In the genomic region with DNA sequence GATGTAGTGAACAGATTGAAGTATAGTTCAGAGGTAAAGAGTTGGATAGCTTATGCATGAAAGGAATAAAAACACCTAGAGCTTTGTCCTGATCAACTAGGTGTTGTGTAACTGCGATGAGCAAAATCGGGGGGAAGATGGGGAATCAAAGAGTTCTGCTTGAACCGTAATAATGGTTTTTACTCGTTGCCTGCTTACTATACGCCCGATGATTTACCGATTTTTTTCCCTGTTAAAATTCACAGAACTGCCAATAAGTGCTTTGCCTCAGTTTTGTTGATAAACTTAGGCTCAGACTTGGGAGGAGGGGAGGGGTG, we compare ENCODE assay signal across 8 cellular contexts. TPM values are rescaled to one million over a fixed set of nuclear protein-coding genes. Genes with fewer than 3 reads are reported as not detected.
DNase-seq lines count a peak whose midpoint lies in the region; ATAC-seq, FAIRE-seq and TF ChIP-seq lines count a peak whose summit lies in the region.

No MANE protein-coding gene starts in this region.

- H3K27ac ChIP-seq in adrenal gland = peak overlapping the region in 4 of 5 donors; percentile 51 to 86 (median 74)
- H3K27ac ChIP-seq in HepG2 (ENCODE audit: extremely low read length, insufficient read depth, low read length) = peak overlapping the region; percentile 79
- H3K27ac ChIP-seq in thymus (ENCODE audit: low read depth) = peak overlapping the region; percentile 48

- H3K36me3 Mint-ChIP-seq in activated CD8-positive, alpha-beta memory T cell treated with anti-CD3 and anti-CD28 coated beads, Interleukin-2, amount 10 ng/mL, durations not matched to agents 7 days and 5 days = peaks cover 18% of the 10 kb centered on the region

- no peak overlapping the region for H2AFZ ChIP-seq in HepG2 (ENCODE audit: low read length)

- no peak for TF ChIP-seq RAD21 in HepG2 (CRISPR knock-in tag; IDR thresholded peaks at IDR 0.05)

- peak overlapping the region; percentile 95 for H3K4me2 ChIP-seq in HepG2 (ENCODE audit: low read depth, low read length)

- H3K9me3 Mint-ChIP-seq in activated CD8-positive, alpha-beta memory T cell treated with anti-CD3 and anti-CD28 coated beads, Interleukin-2, amount 10 ng/mL, durations not matched to agents 7 days and 5 days (ENCODE audit: low read depth) = no peaks in the 10 kb centered on the region

- H3K27ac Mint-ChIP-seq in activated CD8-positive, alpha-beta memory T cell treated with anti-CD3 and anti-CD28 coated beads, Interleukin-2, amount 10 ng/mL, durations not matched to agents 7 days and 5 days = peak overlapping the region; percentile 88

- intact Hi-C loops in adrenal gland (cut with DNase I) (no loop called here), HepG2 (cut with micrococcal nuclease; ENCODE audit: unreplicated experiment) (loop anchor here (2.0 kb wide), 1 partner anchor 43 kb away; a partner anchor contains a TSS)

- no peaks in the 10 kb centered on the region for H3K27me3 ChIP-seq in adrenal gland
- H3K27me3 ChIP-seq in HepG2 (ENCODE audit: control insufficient read depth in 1 of 2, insufficient read depth in 2 of 2, low read length in 2 of 2) = no peaks in the 10 kb centered on the region; a peak in 1 of 5 replicates
- H3K27me3 ChIP-seq in thymus (ENCODE audit: control insufficient read depth, insufficient read depth) = no peaks in the 10 kb centered on the region

- peaks cover 51% of the 10 kb centered on the region for H3K79me2 ChIP-seq in HepG2 (ENCODE audit: insufficient read depth, low read length)

- H3K9me3 ChIP-seq in adrenal gland (replicated peaks in 1 of 3) (no peaks in the 10 kb centered on the region), HepG2 (ENCODE audit: low read length) (no peaks in the 10 kb centered on the region), thymus (ENCODE audit: control insufficient read depth) (no peaks in the 10 kb centered on the region)

- H3K9ac ChIP-seq in HepG2 (ENCODE audit: insufficient read depth, low read depth, low read length) = peak overlapping the region; percentile 80

- BruUV-seq in HepG2 (replicated peaks; lab: Mats Ljungman, UMichigan) = TSS peak; percentile 91

- TF ChIP-seq CTCF in adrenal gland (IDR thresholded peaks at IDR 0.05) = no peak
- no peak for TF ChIP-seq CTCF in HepG2 (CRISPR knock-in tag; IDR thresholded peaks at IDR 0.05)

- TF ChIP-seq POLR2A in adrenal gland (IDR thresholded peaks at IDR 0.05) (no peak), HepG2 (IDR thresholded peaks at IDR 0.05; ENCODE audit: insufficient read depth in 1 of 2, low read depth in 2 of 2, low read length in 2 of 2) (no peak)

- no peaks in the 10 kb centered on the region for H3K27me3 Mint-ChIP-seq in activated CD8-positive, alpha-beta memory T cell treated with anti-CD3 and anti-CD28 coated beads, Interleukin-2, amount 10 ng/mL, durations not matched to agents 7 days and 5 days

- H4K20me1 ChIP-seq in HepG2 (ENCODE audit: insufficient read depth, low read length) = no peaks in the 10 kb centered on the region

- no peak for FAIRE-seq in HepG2 (lab: Jason Lieb, UNC)

- POLR2A ChIA-PET in HepG2 (lab: Yijun Ruan, JAX) = interaction anchor here (0.6 to 6.5 kb wide), 22 partner anchors 10 to 632 kb away, joined by 3 to 111 read pairs (median 4); a partner anchor contains a TSS

- in situ Hi-C loops in HepG2 (cut with HindIII; ENCODE audit: extremely low pct_ligation_motif_present, low pct_unique_long_range_greater_than_20kb) = no loop called here

- H3K4me3 ChIP-seq in adrenal gland (peak overlapping the region in 2 of 4 donors; percentile 8 to 56), HepG2 (replicated peaks in 1 of 3; ENCODE audit: insufficient read depth in 1 of 3, low read depth in 2 of 3, low read length in 3 of 3) (peak overlapping the region; percentile 81 to 100 (median 88)), thymus (ENCODE audit: low read length) (peak overlapping the region; percentile 50)

- TF ChIP-seq EP300 in HepG2 (IDR thresholded peaks at IDR 0.05; ENCODE audit: low read depth in 2 of 2, low read length in 2 of 2) (no peak), HepG2 (CRISPR knock-in tag; IDR thresholded peaks at IDR 0.05; ENCODE audit: borderline replicate concordance) (no peak)

- peaks cover 53% of the 10 kb centered on the region for H3K4me1 Mint-ChIP-seq in activated CD8-positive, alpha-beta memory T cell treated with anti-CD3 and anti-CD28 coated beads, Interleukin-2, amount 10 ng/mL, durations not matched to agents 7 days and 5 days

- H3K36me3 ChIP-seq in adrenal gland (replicated peaks in 1 of 2) = peaks cover 0 to 21% of the 10 kb centered on the region in 2 donors
- peaks cover 1 to 22% of the 10 kb centered on the region in 2 experiments for H3K36me3 ChIP-seq in HepG2 (replicated peaks in 1 of 2; ENCODE audit: control insufficient read depth in 1 of 2, insufficient read depth in 2 of 2, low read length in 2 of 2)
- no peaks in the 10 kb centered on the region for H3K36me3 ChIP-seq in thymus (ENCODE audit: control insufficient read depth, insufficient read depth)

- peaks cover 23 to 37% of the 10 kb centered on the region in 2 donors for H3K4me1 ChIP-seq in adrenal gland (replicated peaks in 1 of 2)
- peaks cover 62% of the 10 kb centered on the region for H3K4me1 ChIP-seq in HepG2 (ENCODE audit: insufficient read depth, low read length)
- peaks cover 19% of the 10 kb centered on the region for H3K4me1 ChIP-seq in thymus (ENCODE audit: control insufficient read depth, insufficient read depth, low read length)

- WGBS in adrenal gland, 4 donors = 3 to 7% (median 5%) methylated on average over 7 of the region's 7 CpGs
- under 1% methylated on average over 7 of the region's 7 CpGs for WGBS in HepG2 (ENCODE audit: low lambda C conversion rate)
- 8% methylated on average over 7 of the region's 7 CpGs for WGBS in thymus

- ATAC-seq in activated CD8-positive, alpha-beta memory T cell treated with anti-CD3 and anti-CD28 coated beads, Interleukin-2, amount 10 ng/mL, durations not matched to agents 7 days and 5 days = no peak
- no peak for ATAC-seq in HepG2
- no peak for ATAC-seq in GM18870 (IDR thresholded peaks at IDR 0.05; ENCODE audit: unreplicated experiment)
- ATAC-seq in GM21367 (IDR thresholded peaks at IDR 0.05; ENCODE audit: unreplicated experiment) = no peak

- peak overlapping the region; percentile 87 for H3K4me3 Mint-ChIP-seq in activated CD8-positive, alpha-beta memory T cell treated with anti-CD3 and anti-CD28 coated beads, Interleukin-2, amount 10 ng/mL, durations not matched to agents 7 days and 5 days

- DNase-seq in activated CD8-positive, alpha-beta memory T cell treated with anti-CD3 and anti-CD28 coated beads, Interleukin-2, amount 10 ng/mL, durations not matched to agents 7 days and 5 days = no peak
- no peak for DNase-seq in activated CD8-positive, alpha-beta memory T cell treated with anti-CD3 and anti-CD28 coated beads, Interleukin-2, amount 50 U/mL, for 48 hours
- no peak for DNase-seq in adrenal gland
- DNase-seq in HepG2 (ENCODE audit: low spot score) = no peak
- DNase-seq in hippocampal formation (lab: John Stamatoyannopoulos, UW) = no peak

- CTCF ChIA-PET in activated CD8-positive, alpha-beta memory T cell treated with anti-CD3 and anti-CD28 coated beads, Interleukin-2, amount 10 ng/mL, durations not matched to agents 7 days and 5 days (lab: Charles Lee) = interaction anchor here (0.7 to 6.9 kb wide), 5 partner anchors 11 to 252 kb away, joined by 3 to 64 read pairs (median 3); no protein-coding TSS in a partner anchor
- CTCF ChIA-PET in HepG2 (lab: Yijun Ruan, JAX; ENCODE audit: low intra/inter-chr PET ratio, low total read pairs) = no interaction called here

RNA-seq across cellular contexts. Expression of a gene that starts 0.8 kb away (rescaled TPM):
- total RNA-seq in activated CD8-positive, alpha-beta memory T cell treated with anti-CD3 and anti-CD28 coated beads, Interleukin-2, amount 10 ng/mL, durations not matched to agents 7 days and 5 days = 10 to 100 TPM; 48.6 to 61.3 TPM
- total RNA-seq in adrenal gland (10 to 100 TPM; 20.1 to 70.9 (median 33.1) TPM), HepG2 (2016; rRNA removed; fragmentation: Illumina TruSeq; extraction: Trizol) (62.5 and 132 TPM in 2 replicates)
- polyA plus RNA-seq in adrenal gland (10 to 100 TPM; 41.8 to 93.2 (median 50.1) TPM), HepG2 (2011; rRNA removed) (33.1 and 41.0 TPM in 2 replicates), thymus (49.1 TPM)
- total RNA-seq in HepG2 (2016; cell fraction: cytosol; rRNA removed; fragmentation: Illumina TruSeq; extraction: Trizol; ENCODE audit: low read depth) = 16.0 and 17.0 TPM in 2 replicates
- total RNA-seq in HepG2 (2016; cell fraction: insoluble cytoplasmic fraction; rRNA removed; fragmentation: Illumina TruSeq; extraction: Trizol) = 62.4 and 136 TPM in 2 replicates
- total RNA-seq in HepG2 (2016; cell fraction: membrane; rRNA removed; fragmentation: Illumina TruSeq; extraction: Trizol) = 36.7 and 36.8 TPM in 2 replicates
- total RNA-seq in HepG2 (2016; cell fraction: nucleus; rRNA removed; fragmentation: Illumina TruSeq; extraction: Trizol) = 128 and 148 TPM in 2 replicates
- 21.9 and 29.6 TPM in 2 replicates for polyA plus RNA-seq in HepG2 (2011; cell fraction: cytosol; rRNA removed)
- polyA plus RNA-seq in HepG2 (2011; cell fraction: nucleus; rRNA removed) = 28.9 and 34.3 TPM in 2 replicates
- polyA plus RNA-seq in HepG2 (2012) = 54.2 and 72.4 TPM in 2 replicates
- 20.0 and 22.7 TPM in 2 replicates for polyA plus RNA-seq in HepG2 (2016; cell fraction: cytosol; fragmentation: Illumina TruSeq; extraction: Trizol; ENCODE audit: low read depth)
- polyA plus RNA-seq in HepG2 (2016; cell fraction: insoluble cytoplasmic fraction; fragmentation: Illumina TruSeq; extraction: Trizol; ENCODE audit: low read depth) = 73.0 and 88.8 TPM in 2 replicates
- polyA plus RNA-seq in HepG2 (2016; cell fraction: membrane; fragmentation: Illumina TruSeq; extraction: Trizol; ENCODE audit: low read depth) = 31.8 and 33.0 TPM in 2 replicates
- 235 and 255 TPM in 2 replicates for polyA plus RNA-seq in HepG2 (2016; cell fraction: nucleus; fragmentation: Illumina TruSeq; extraction: Trizol; ENCODE audit: insufficient read depth, low read depth)
- 9.2 and 16.4 TPM in 2 replicates for polyA minus RNA-seq in HepG2 (2011; rRNA and poly(A)+ RNA removed; ENCODE audit: low replicate concordance)
- 17.8 and 20.4 TPM in 2 replicates for polyA minus RNA-seq in HepG2 (2011; cell fraction: cytosol; rRNA and poly(A)+ RNA removed)
- 68.4 and 76.3 TPM in 2 replicates for polyA minus RNA-seq in HepG2 (2011; cell fraction: nucleus; rRNA and poly(A)+ RNA removed)

RNA-seq across cellular contexts. Expression of a gene that starts 2.6 kb away (rescaled TPM):
- 10 to 100 TPM; 16.6 to 17.5 TPM for total RNA-seq in activated CD8-positive, alpha-beta memory T cell treated with anti-CD3 and anti-CD28 coated beads, Interleukin-2, amount 10 ng/mL, durations not matched to agents 7 days and 5 days
- 10 to 100 TPM in 4 of 8 donors, 1 to 10 TPM in 4; 7.8 to 18.1 (median 9.4) TPM for total RNA-seq in adrenal gland
- polyA plus RNA-seq in adrenal gland = 10 to 100 TPM in 1 of 3 donors, 1 to 10 TPM in 2; 3.3 to 14.2 (median 3.3) TPM
- total RNA-seq in HepG2 (2016; rRNA removed; fragmentation: Illumina TruSeq; extraction: Trizol) = 16.2 and 20.1 TPM in 2 replicates
- total RNA-seq in HepG2 (2016; cell fraction: cytosol; rRNA removed; fragmentation: Illumina TruSeq; extraction: Trizol; ENCODE audit: low read depth) = 5.6 and 6.3 TPM in 2 replicates
- total RNA-seq in HepG2 (2016; cell fraction: insoluble cytoplasmic fraction; rRNA removed; fragmentation: Illumina TruSeq; extraction: Trizol) = 17.3 and 19.5 TPM in 2 replicates
- total RNA-seq in HepG2 (2016; cell fraction: membrane; rRNA removed; fragmentation: Illumina TruSeq; extraction: Trizol) = 15.5 and 15.8 TPM in 2 replicates
- 10.6 and 13.8 TPM in 2 replicates for total RNA-seq in HepG2 (2016; cell fraction: nucleus; rRNA removed; fragmentation: Illumina TruSeq; extraction: Trizol)
- 12.4 and 13.6 TPM in 2 replicates for polyA plus RNA-seq in HepG2 (2011; rRNA removed)
- polyA plus RNA-seq in HepG2 (2011; cell fraction: cytosol; rRNA removed) = 6.6 and 9.6 TPM in 2 replicates
- polyA plus RNA-seq in HepG2 (2011; cell fraction: nucleus; rRNA removed) = 12.0 and 13.1 TPM in 2 replicates
- polyA plus RNA-seq in HepG2 (2012) = 6.3 and 7.2 TPM in 2 replicates
- 2.0 and 3.3 TPM in 2 replicates for polyA plus RNA-seq in HepG2 (2016; cell fraction: cytosol; fragmentation: Illumina TruSeq; extraction: Trizol; ENCODE audit: low read depth)
- polyA plus RNA-seq in HepG2 (2016; cell fraction: insoluble cytoplasmic fraction; fragmentation: Illumina TruSeq; extraction: Trizol; ENCODE audit: low read depth) = 12.1 and 12.3 TPM in 2 replicates
- polyA plus RNA-seq in HepG2 (2016; cell fraction: membrane; fragmentation: Illumina TruSeq; extraction: Trizol; ENCODE audit: low read depth) = 6.4 and 8.6 TPM in 2 replicates
- polyA plus RNA-seq in HepG2 (2016; cell fraction: nucleus; fragmentation: Illumina TruSeq; extraction: Trizol; ENCODE audit: insufficient read depth, low read depth) = 12.3 and 15.4 TPM in 2 replicates
- polyA minus RNA-seq in HepG2 (2011; rRNA and poly(A)+ RNA removed; ENCODE audit: low replicate concordance) = 15.4 and 28.0 TPM in 2 replicates
- 6.2 and 6.9 TPM in 2 replicates for polyA minus RNA-seq in HepG2 (2011; cell fraction: cytosol; rRNA and poly(A)+ RNA removed)
- 30.6 and 34.4 TPM in 2 replicates for polyA minus RNA-seq in HepG2 (2011; cell fraction: nucleus; rRNA and poly(A)+ RNA removed)
- 7.3 TPM for polyA plus RNA-seq in thymus

RNA-seq across cellular contexts. Expression of a gene that starts 25.6 kb away (rescaled TPM):
- 1 to 10 TPM; 3.8 to 4.7 TPM for total RNA-seq in activated CD8-positive, alpha-beta memory T cell treated with anti-CD3 and anti-CD28 coated beads, Interleukin-2, amount 10 ng/mL, durations not matched to agents 7 days and 5 days
- total RNA-seq in adrenal gland (1 to 10 TPM in 7 of 8 donors, under 1 TPM in 1; 0.78 to 4.3 (median 2.2) TPM), HepG2 (2016; rRNA removed; fragmentation: Illumina TruSeq; extraction: Trizol) (0.22 and 2.1 TPM in 2 replicates)
- polyA plus RNA-seq in adrenal gland (10 to 100 TPM in 2 of 3 donors, 1 to 10 TPM in 1; 1.7 to 22.0 (median 10.4) TPM), HepG2 (2011; rRNA removed) (6.7 TPM in 2 replicates), thymus (21.0 TPM)
- total RNA-seq in HepG2 (2016; cell fraction: cytosol; rRNA removed; fragmentation: Illumina TruSeq; extraction: Trizol; ENCODE audit: low read depth) = 0.81 and 1.1 TPM in 2 replicates
- total RNA-seq in HepG2 (2016; cell fraction: insoluble cytoplasmic fraction; rRNA removed; fragmentation: Illumina TruSeq; extraction: Trizol) = 0.39 and 2.1 TPM in 2 replicates
- 0.37 and 0.79 TPM in 2 replicates for total RNA-seq in HepG2 (2016; cell fraction: membrane; rRNA removed; fragmentation: Illumina TruSeq; extraction: Trizol)
- 7.0 and 9.7 TPM in 2 replicates for total RNA-seq in HepG2 (2016; cell fraction: nucleus; rRNA removed; fragmentation: Illumina TruSeq; extraction: Trizol)
- polyA plus RNA-seq in HepG2 (2011; cell fraction: cytosol; rRNA removed) = 0.53 and 0.68 TPM in 2 replicates
- polyA plus RNA-seq in HepG2 (2011; cell fraction: nucleus; rRNA removed) = 18.0 and 20.5 TPM in 2 replicates
- 2.2 and 2.5 TPM in 2 replicates for polyA plus RNA-seq in HepG2 (2012)
- 0.19 and 0.44 TPM in 2 replicates for polyA plus RNA-seq in HepG2 (2016; cell fraction: cytosol; fragmentation: Illumina TruSeq; extraction: Trizol; ENCODE audit: low read depth)
- 0.15 and 0.48 TPM in 2 replicates for polyA plus RNA-seq in HepG2 (2016; cell fraction: insoluble cytoplasmic fraction; fragmentation: Illumina TruSeq; extraction: Trizol; ENCODE audit: low read depth)
- polyA plus RNA-seq in HepG2 (2016; cell fraction: membrane; fragmentation: Illumina TruSeq; extraction: Trizol; ENCODE audit: low read depth) = 0.21 TPM in 1 of 2 replicates, not detected in the other
- 10.6 and 15.6 TPM in 2 replicates for polyA plus RNA-seq in HepG2 (2016; cell fraction: nucleus; fragmentation: Illumina TruSeq; extraction: Trizol; ENCODE audit: insufficient read depth, low read depth)
- 2.0 and 3.4 TPM in 2 replicates for polyA minus RNA-seq in HepG2 (2011; rRNA and poly(A)+ RNA removed; ENCODE audit: low replicate concordance)
- polyA minus RNA-seq in HepG2 (2011; cell fraction: cytosol; rRNA and poly(A)+ RNA removed) = 0.53 TPM in 1 of 2 replicates, not detected in the other
- 14.2 and 17.4 TPM in 2 replicates for polyA minus RNA-seq in HepG2 (2011; cell fraction: nucleus; rRNA and poly(A)+ RNA removed)

RNA-seq across cellular contexts. Expression of a gene that starts 43.1 kb away (rescaled TPM):
- not detected for total RNA-seq in activated CD8-positive, alpha-beta memory T cell treated with anti-CD3 and anti-CD28 coated beads, Interleukin-2, amount 10 ng/mL, durations not matched to agents 7 days and 5 days
- total RNA-seq in adrenal gland (1 to 10 TPM in 2 of 8 donors, not detected in 6; 1.3 to 1.4 TPM), HepG2 (2016; rRNA removed; fragmentation: Illumina TruSeq; extraction: Trizol) (916 and 2,043 TPM in 2 replicates)
- polyA plus RNA-seq in adrenal gland (under 1 TPM in 1 of 3 donors, not detected in 2; 0.26 TPM), HepG2 (2011; rRNA removed) (19,152 and 25,909 TPM in 2 replicates), thymus (0.23 TPM)
- total RNA-seq in HepG2 (2016; cell fraction: cytosol; rRNA removed; fragmentation: Illumina TruSeq; extraction: Trizol; ENCODE audit: low read depth) = 471 and 481 TPM in 2 replicates
- total RNA-seq in HepG2 (2016; cell fraction: insoluble cytoplasmic fraction; rRNA removed; fragmentation: Illumina TruSeq; extraction: Trizol) = 804 and 2,090 TPM in 2 replicates
- 901 and 919 TPM in 2 replicates for total RNA-seq in HepG2 (2016; cell fraction: membrane; rRNA removed; fragmentation: Illumina TruSeq; extraction: Trizol)
- total RNA-seq in HepG2 (2016; cell fraction: nucleus; rRNA removed; fragmentation: Illumina TruSeq; extraction: Trizol) = 1,485 and 1,705 TPM in 2 replicates
- 20,098 and 20,625 TPM in 2 replicates for polyA plus RNA-seq in HepG2 (2011; cell fraction: cytosol; rRNA removed)
- polyA plus RNA-seq in HepG2 (2011; cell fraction: nucleus; rRNA removed) = 9,439 and 11,951 TPM in 2 replicates
- 11,866 and 12,118 TPM in 2 replicates for polyA plus RNA-seq in HepG2 (2012)
- 786 and 806 TPM in 2 replicates for polyA plus RNA-seq in HepG2 (2016; cell fraction: cytosol; fragmentation: Illumina TruSeq; extraction: Trizol; ENCODE audit: low read depth)
- polyA plus RNA-seq in HepG2 (2016; cell fraction: insoluble cytoplasmic fraction; fragmentation: Illumina TruSeq; extraction: Trizol; ENCODE audit: low read depth) = 1,066 and 1,282 TPM in 2 replicates
- 1,111 and 1,147 TPM in 2 replicates for polyA plus RNA-seq in HepG2 (2016; cell fraction: membrane; fragmentation: Illumina TruSeq; extraction: Trizol; ENCODE audit: low read depth)
- polyA plus RNA-seq in HepG2 (2016; cell fraction: nucleus; fragmentation: Illumina TruSeq; extraction: Trizol; ENCODE audit: insufficient read depth, low read depth) = 3,176 and 3,280 TPM in 2 replicates
- polyA minus RNA-seq in HepG2 (2011; rRNA and poly(A)+ RNA removed; ENCODE audit: low replicate concordance) = 2.8 and 6,182 TPM in 2 replicates
- 4,116 and 5,679 TPM in 2 replicates for polyA minus RNA-seq in HepG2 (2011; cell fraction: cytosol; rRNA and poly(A)+ RNA removed)
- polyA minus RNA-seq in HepG2 (2011; cell fraction: nucleus; rRNA and poly(A)+ RNA removed) = 1,476 and 2,466 TPM in 2 replicates
